ENCODE assay signal across 16 cellular contexts in genomic region chr3:171976526-171976925, GRCh38.
DNase-seq lines count a peak whose midpoint lies in the region; ATAC-seq, FAIRE-seq and TF ChIP-seq lines count a peak whose summit lies in the region.
"Had no signal": no experiment of that assay in that cellular context is flagged by ENCODE, and none has a peak within 500 bp of the region (broad histone marks: within the 10 kb centered on the region; RNA-seq: fewer than 3 reads in every experiment).

No MANE protein-coding gene starts in this region.

- H3K4me1 ChIP-seq in IMR-90 (ENCODE audit: control insufficient read depth, insufficient read depth, low read length) (peaks cover 28% of the 10 kb centered on the region), osteoblast (ENCODE audit: insufficient read depth, low read length) (peaks cover 39% of the 10 kb centered on the region)
- H3K4me1 ChIP-seq: testis had no signal

- peak overlapping the region; percentile 97 for H3K14ac ChIP-seq in IMR-90 (replicated peaks; ENCODE audit: low read depth, low read length)

- H3K79me1 ChIP-seq in IMR-90 (ENCODE audit: low read depth in 1 of 2, low read length in 2 of 2): peaks cover 0 to 2% of the 10 kb centered on the region in 2 experiments; a peak in 1 of 4 replicates

- in situ Hi-C loops in IMR-90 (cut with MboI; ENCODE audit: low sequenced_read_pairs): no loop called here
- in situ Hi-C loops in brain microvascular endothelial cell (cut with HindIII; ENCODE audit: low pct_ligation_motif_present, low sequenced_read_pairs): no loop called here

- H2AFZ ChIP-seq in IMR-90 (replicated peaks; ENCODE audit: low read length, poor library complexity): peak overlapping the region; percentile 64
- no peak overlapping the region for H2AFZ ChIP-seq in osteoblast (ENCODE audit: low read length)

- no peak for TF ChIP-seq RAD21 in IMR-90 (IDR thresholded peaks at IDR 0.05; ENCODE audit: low read length)

- H2BK15ac ChIP-seq in IMR-90 (ENCODE audit: low read depth, low read length): peak overlapping the region; percentile 94; the same call in 2 of the 3 replicates

- no peak overlapping the region for H3K4me2 ChIP-seq in IMR-90 (ENCODE audit: low read depth, low read length)
- H3K4me2 ChIP-seq in osteoblast (ENCODE audit: insufficient read depth, low read length): peak overlapping the region; percentile 1

- peak overlapping the region; percentile 80 for H3K27ac ChIP-seq in IMR-90 (ENCODE audit: insufficient read depth, low read length)
- H3K27ac ChIP-seq in brain microvascular endothelial cell: no peak overlapping the region
- peak overlapping the region; percentile 57 for H3K27ac ChIP-seq in osteoblast (ENCODE audit: low read depth, low read length)
- H3K27ac ChIP-seq: epithelial cell of prostate, testis had no signal

- intact Hi-C loops in IMR-90 (cut with micrococcal nuclease): no loop called here

- H2BK120ac ChIP-seq in IMR-90 (ENCODE audit: low read depth, low read length): peak overlapping the region; percentile 100

- DNase-seq in EH (ENCODE audit: low read depth) (peak; percentile 82), IMR-90 (peak; percentile 81), brain microvascular endothelial cell (peak; percentile 27), osteoblast (ENCODE audit: insufficient read length, low spot score, missing footprints) (peak; percentile 63), frontal cortex (ENCODE audit: low spot score in 2 of 2) (no peak), NCI-H2227 (lab: John Stamatoyannopoulos, UW; ENCODE audit: unreplicated experiment) (no peak), dedifferentiated amniotic fluid mesenchymal stem cell (ENCODE audit: extremely low spot score) (no peak)
- DNase-seq: amygdala, cortex of kidney, NCI-H146, nucleus accumbens, SHP77 treated with DMSO at 0.1 percent for 48 hours, testis had no signal

- H4K20me1 ChIP-seq in IMR-90 (ENCODE audit: insufficient read depth, low read length) (no peaks in the 10 kb centered on the region), osteoblast (ENCODE audit: insufficient read depth, low read length) (no peaks in the 10 kb centered on the region)

- H3K4ac ChIP-seq in IMR-90 (ENCODE audit: low read depth, low read length): peak overlapping the region; percentile 99

- TF ChIP-seq CTCF in IMR-90 (conservative IDR thresholded peaks at IDR 0.05; ENCODE audit: low read depth, low read length): no peak
- TF ChIP-seq CTCF in brain microvascular endothelial cell (IDR thresholded peaks at IDR 0.05; ENCODE audit: low read depth, low read length, missing control alignments): no peak
- TF ChIP-seq CTCF in osteoblast (IDR thresholded peaks at IDR 0.05; ENCODE audit: extremely low read depth, low read depth, low read length): no peak

- no peak for FAIRE-seq in frontal cortex (lab: Jason Lieb, UNC)

- no peak; the same call in none of the 2 replicates for ATAC-seq in IMR-90 (ENCODE audit: low read depth)
- ATAC-seq: activated CD4-positive, CD25-positive, alpha-beta regulatory T cell treated with anti-CD3 and anti-CD28 coated beads, Interleukin-2, amount 50 U/mL, for 24 hours had no signal

- peak overlapping the region; percentile 100 for H3K18ac ChIP-seq in IMR-90 (ENCODE audit: low read depth, low read length)

- CTCF ChIA-PET in IMR-90 (lab: Yijun Ruan, JAX): interaction anchor here (1.0 kb wide), 1 partner anchor 186 kb away, joined by 3 read pairs; no protein-coding TSS in a partner anchor

- no TSS peak for BruUV-seq in IMR-90 (replicated peaks; lab: Mats Ljungman, UMichigan)

- no peak overlapping the region for H3K4me3 ChIP-seq in IMR-90 (ENCODE audit: insufficient read depth, low read depth, low read length)
- no peak overlapping the region for H3K4me3 ChIP-seq in brain microvascular endothelial cell (ENCODE audit: low read depth, low read length)
- H3K4me3 ChIP-seq in osteoblast (ENCODE audit: insufficient read depth, low read length): no peak overlapping the region
- H3K4me3 ChIP-seq: skin epidermis, testis had no signal

- peak overlapping the region; percentile 76 to 98 for H4K8ac ChIP-seq in IMR-90 (ENCODE audit: low read depth in 2 of 2, low read length in 2 of 2)

- peak overlapping the region; percentile 96 for H3K23ac ChIP-seq in IMR-90 (ENCODE audit: low read depth, low read length)

- H2AK5ac ChIP-seq in IMR-90 (ENCODE audit: low read depth, low read length): peak overlapping the region; percentile 95

- peak overlapping the region; percentile 97 for H2BK20ac ChIP-seq in IMR-90 (ENCODE audit: low read depth, low read length)

- POLR2A ChIA-PET in IMR-90 (lab: Charles Lee; ENCODE audit: unreplicated experiment): no interaction called here

- H3K9me3 ChIP-seq in IMR-90 (ENCODE audit: control insufficient read depth, insufficient read depth, low read length) (no peaks in the 10 kb centered on the region), osteoblast (ENCODE audit: low read depth, low read length) (no peaks in the 10 kb centered on the region)
- H3K9me3 ChIP-seq: testis had no signal

- H3K27me3 ChIP-seq in IMR-90 (ENCODE audit: control insufficient read depth, insufficient read depth, low read length) (no peaks in the 10 kb centered on the region), brain microvascular endothelial cell (replicated peaks) (no peaks in the 10 kb centered on the region), osteoblast (ENCODE audit: insufficient read depth, low read length) (no peaks in the 10 kb centered on the region)
- H3K27me3 ChIP-seq: testis had no signal

- peak overlapping the region; percentile 99 for H4K91ac ChIP-seq in IMR-90 (ENCODE audit: insufficient read depth, low read depth, low read length)

- H3K9ac ChIP-seq in IMR-90 (ENCODE audit: low read depth, low read length): 0 out of 2 replicates have a peak overlapping the region, but pooled peaks have one; percentile 12

- no peak overlapping the region for H2AK9ac ChIP-seq in IMR-90 (replicated peaks; ENCODE audit: low read depth, low read length, poor library complexity)

- no CpG with 5 or more reads among the region's 3 CpGs for WGBS in IMR-90 (ENCODE audit: extremely low coverage in 2 of 2, insufficient read length in 1 of 2), 2 experiments

- dilution Hi-C loops in IMR-90 (cut with HindIII; ENCODE audit: low sequenced_read_pairs, unreplicated experiment): no loop called here

- no peak for TF ChIP-seq POLR2A in IMR-90 (IDR thresholded peaks at IDR 0.05; ENCODE audit: low read depth, low read length)

- peaks cover 18% of the 10 kb centered on the region for H3K9me1 ChIP-seq in IMR-90 (ENCODE audit: insufficient read depth, low read length)

- peak overlapping the region; percentile 87; the same call in 1 of the 2 replicates for H3K56ac ChIP-seq in IMR-90 (ENCODE audit: extremely low read depth, insufficient read depth, low read length)

- peak overlapping the region; percentile 97 for H4K5ac ChIP-seq in IMR-90 (ENCODE audit: low read depth, low read length)

- peak overlapping the region; percentile 99 for H2BK5ac ChIP-seq in IMR-90 (ENCODE audit: low read depth, low read length, poor library complexity, severe bottlenecking)

- H3K79me2 ChIP-seq in osteoblast (ENCODE audit: insufficient read depth, low read length): no peaks in the 10 kb centered on the region

- H3K36me3 ChIP-seq in IMR-90 (ENCODE audit: control insufficient read depth, insufficient read depth, low read length) (no peaks in the 10 kb centered on the region), brain microvascular endothelial cell (replicated peaks) (no peaks in the 10 kb centered on the region), osteoblast (ENCODE audit: insufficient read depth, low read length) (no peaks in the 10 kb centered on the region)

TF ChIP-seq in IMR-90, 13 proteins besides CTCF, POLR2A, EP300 and RAD21:
- TF ChIP-seq RFX5 (IDR thresholded peaks at IDR 0.05; ENCODE audit: low read depth, low read length): no peak
- TF ChIP-seq NFE2L2 (IDR thresholded peaks at IDR 0.05; ENCODE audit: low read depth, low read length): no peak

Comparison
In these comparisons a context has a peak if more than half of its experiments do, and no peak if none do; other contexts are left out.
1. DNase-seq: peak in EH (single experiment), IMR-90 (single experiment), brain microvascular endothelial cell (single experiment) and osteoblast (single experiment); none in frontal cortex (0 of 2), NCI-H2227 (single experiment) and dedifferentiated amniotic fluid mesenchymal stem cell (single experiment).